8 cellular contexts compared by ENCODE assay signal in genomic region chr19:44753932-44754742, GRCh38. TPM values are rescaled to one million over a fixed set of nuclear protein-coding genes. Genes with fewer than 3 reads are reported as not detected.
A peak's percentile ranks its signal among the peaks of the same experiment; 100 is the strongest.
DNase-seq lines count a peak whose midpoint lies in the region; TF ChIP-seq lines count a peak whose summit lies in the region.

No MANE protein-coding gene starts in this region.

- peak overlapping the region; percentile 73 for H3K4me3 Mint-ChIP-seq in MCF 10A (ENCODE audit: unreplicated experiment)
- peak overlapping the region; percentile 90 to 95 (median 92) for H3K4me3 Mint-ChIP-seq in immature natural killer cell

- CTCF ChIA-PET in MCF 10A (lab: Yijun Ruan, JAX): interaction anchor here (0.6 to 4.4 kb wide), 6 partner anchors 11 to 63 kb away, joined by 3 to 30 read pairs (median 5); no protein-coding TSS in a partner anchor

- TSS peak; percentile 75 for BruUV-seq in MCF 10A (replicated peaks; lab: Mats Ljungman, UMichigan)

- H3K9me3 Mint-ChIP-seq in MCF 10A (ENCODE audit: unreplicated experiment) (no peaks in the 10 kb centered on the region), immature natural killer cell (no peaks in the 10 kb centered on the region)

- no peaks in the 10 kb centered on the region for H3K27me3 Mint-ChIP-seq in MCF 10A (ENCODE audit: insufficient read depth, unreplicated experiment)
- H3K27me3 Mint-ChIP-seq in immature natural killer cell (ENCODE audit: low read depth in 3 of 3): peaks cover 17 to 39% (median 23%) of the 10 kb centered on the region in 3 donors

- DNase-seq in NCI-H2081 (lab: John Stamatoyannopoulos, UW) (peak; percentile 39 to 61), NCI-H2081 treated with DMSO at 0.1 percent for 48 hours (lab: John Stamatoyannopoulos, UW) (no peak), KG1 (lab: John Stamatoyannopoulos, UW) (peak; percentile 75), UCSD-AML1 (lab: John Stamatoyannopoulos, UW; ENCODE audit: unreplicated experiment) (peak; percentile 93), MCF 10A (ENCODE audit: unreplicated experiment) (peak; percentile 98), immature natural killer cell (peak; percentile 39 to 57 (median 40)), HuH-7.5 (ENCODE audit: low spot score) (no peak)
- DNase-seq in stimulated activated CD4-positive, alpha-beta T cell treated with anti-CD3 and anti-CD28 coated beads, Interleukin-12 subunit alpha, Interleukin-12 subunit beta, amount 100 ng/mL, for 48 hours (ENCODE audit: low read depth in 2 of 3, low spot score in 1 of 3): peak; percentile 75 to 86 (median 86)

- peaks cover 36% of the 10 kb centered on the region for H3K4me1 Mint-ChIP-seq in MCF 10A (ENCODE audit: insufficient read depth, unreplicated experiment)
- H3K4me1 Mint-ChIP-seq in immature natural killer cell: peaks cover 63 to 69% of the 10 kb centered on the region in 2 donors

- intact Hi-C loops in MCF 10A (cut with micrococcal nuclease): loop anchor here (1.0 to 2.0 kb wide), 2 partner anchors 17 to 30 kb away; no protein-coding TSS in a partner anchor

- H3K27ac Mint-ChIP-seq in MCF 10A (ENCODE audit: low read depth, unreplicated experiment) (peak overlapping the region; percentile 92), immature natural killer cell (peak overlapping the region; percentile 94 to 97 (median 96))

- H3K36me3 Mint-ChIP-seq in MCF 10A (ENCODE audit: insufficient read depth, unreplicated experiment): peaks cover 94% of the 10 kb centered on the region
- H3K36me3 Mint-ChIP-seq in immature natural killer cell: peaks cover 4 to 21% (median 16%) of the 10 kb centered on the region in 3 donors

- POLR2A ChIA-PET in MCF 10A (lab: Yijun Ruan, JAX): interaction anchor here (0.5 to 2.2 kb wide), 8 partner anchors 12 to 541 kb away, joined by 3 to 28 read pairs (median 4); no protein-coding TSS in a partner anchor

- no peak for TF ChIP-seq CTCF in MCF 10A (IDR thresholded peaks at IDR 0.05; ENCODE audit: unreplicated experiment)

RNA-seq across cellular contexts. Expression of gene BCL3, which starts 5.6 kb away (rescaled TPM):
- total RNA-seq in MCF 10A (2022): 24.4 and 32.1 TPM in 2 replicates
- 10 to 100 TPM in 2 of 3 donors, 1 to 10 TPM in 1; 5.6 to 10.2 (median 10.2) TPM for polyA plus RNA-seq in immature natural killer cell

RNA-seq across cellular contexts. Expression of gene CBLC, which starts 23.6 kb away (rescaled TPM):
- total RNA-seq in MCF 10A (2022): 9.6 and 14.6 TPM in 2 replicates
- not detected for polyA plus RNA-seq in immature natural killer cell

RNA-seq across cellular contexts. Expression of gene BCAM, which starts 54.8 kb away (rescaled TPM):
- total RNA-seq in MCF 10A (2022): 2.9 and 5.0 TPM in 2 replicates
- polyA plus RNA-seq in immature natural killer cell: not detected

RNA-seq across cellular contexts. Expression of gene CEACAM16, which starts 55.2 kb away (rescaled TPM):
- total RNA-seq in MCF 10A (2022): not detected in 2 replicates
- polyA plus RNA-seq in immature natural killer cell: not detected

Comparison
In these comparisons a context has a peak if more than half of its experiments do, and no peak if none do; other contexts are left out.
1. DNase-seq: peak in NCI-H2081 (2 of 2), KG1 (single experiment), UCSD-AML1 (single experiment), MCF 10A (single experiment), immature natural killer cell (3 of 3) and stimulated activated CD4-positive, alpha-beta T cell treated with anti-CD3 and anti-CD28 coated beads, Interleukin-12 subunit alpha, Interleukin-12 subunit beta, amount 100 ng/mL, for 48 hours (3 of 3); none in NCI-H2081 treated with DMSO at 0.1 percent for 48 hours (single experiment) and HuH-7.5 (single experiment).